ENCODE assay signal across 9 cellular contexts in genomic region chr22:42608481-42609361, GRCh38. TPM values are rescaled to one million over a fixed set of nuclear protein-coding genes. Genes with fewer than 3 reads are reported as not detected.
A peak's percentile ranks its signal among the peaks of the same experiment; 100 is the strongest.
DNase-seq lines count a peak whose midpoint lies in the region; ATAC-seq, FAIRE-seq and TF ChIP-seq lines count a peak whose summit lies in the region.
"Had no signal": no experiment of that assay in that cellular context is flagged by ENCODE, and none has a peak within 500 bp of the region (broad histone marks: within the 10 kb centered on the region; RNA-seq: fewer than 3 reads in every experiment).

No MANE protein-coding gene starts in this region.

- H3K27me3 Mint-ChIP-seq in CD8-positive, alpha-beta T cell (ENCODE audit: low read depth) = no peaks in the 10 kb centered on the region
- H3K27me3 Mint-ChIP-seq: effector memory CD8-positive, alpha-beta T cell had no signal

- no peaks in the 10 kb centered on the region for H3K27me3 ChIP-seq in esophagus (ENCODE audit: control insufficient read depth in 1 of 2, insufficient read depth in 2 of 2, low read length in 2 of 2)
- no peaks in the 10 kb centered on the region for H3K27me3 ChIP-seq in neuron (ENCODE audit: insufficient read depth, low read length)
- no peaks in the 10 kb centered on the region for H3K27me3 ChIP-seq in CD8-positive, alpha-beta T cell (ENCODE audit: insufficient read depth, low read length)
- H3K27me3 ChIP-seq in Karpas-422 (ENCODE audit: low read length) = no peaks in the 10 kb centered on the region

- H3K9me3 ChIP-seq in esophagus (ENCODE audit: control insufficient read depth in 2 of 2, insufficient read depth in 1 of 2, low read depth in 1 of 2, low read length in 1 of 2) (no peaks in the 10 kb centered on the region), neuron (ENCODE audit: low read length) (peaks cover 3% of the 10 kb centered on the region), Karpas-422 (ENCODE audit: low read length) (no peaks in the 10 kb centered on the region)
- H3K9me3 ChIP-seq in CD8-positive, alpha-beta T cell (ENCODE audit: low read length) = no peaks in the 10 kb centered on the region

- H3K27ac ChIP-seq in esophagus (ENCODE audit: low read depth in 2 of 2, low read length in 1 of 2) (peak overlapping the region; percentile 89 to 92), Karpas-422 (ENCODE audit: low read length) (no peak overlapping the region)
- no peak overlapping the region for H3K27ac ChIP-seq in CD8-positive, alpha-beta T cell (ENCODE audit: low read depth, low read length)

- H3K36me3 Mint-ChIP-seq in CD8-positive, alpha-beta T cell = peaks cover 53% of the 10 kb centered on the region

- H3K4me1 Mint-ChIP-seq in CD8-positive, alpha-beta T cell (ENCODE audit: low read depth) = peaks cover 69% of the 10 kb centered on the region

- POLR2A ChIA-PET in CD8-positive, alpha-beta T cell (lab: Charles Lee) = interaction anchor here (1.0 kb wide), 1 partner anchor 24 kb away, joined by 3 read pairs; no protein-coding TSS in a partner anchor

- H3K9me3 Mint-ChIP-seq in CD8-positive, alpha-beta T cell = no peaks in the 10 kb centered on the region
- H3K9me3 Mint-ChIP-seq: effector memory CD8-positive, alpha-beta T cell had no signal

- DNase-seq in Ammon's horn (ENCODE audit: low spot score) = peak; percentile 85
- peak; percentile 35 for DNase-seq in RCC 7860 (ENCODE audit: low spot score)
- no peak for DNase-seq in CD8-positive, alpha-beta T cell
- DNase-seq in Karpas-422 = no peak
- no peak for DNase-seq in mesenteric fat pad (ENCODE audit: low spot score)
- DNase-seq: effector memory CD8-positive, alpha-beta T cell had no signal

- H3K27ac Mint-ChIP-seq in CD8-positive, alpha-beta T cell = no peak overlapping the region

- H3K9ac ChIP-seq in Karpas-422 (ENCODE audit: low read length) = no peak overlapping the region

- intact Hi-C loops in CD8-positive, alpha-beta T cell (cut with DNase I, micrococcal nuclease) = no loop called here

- peak; percentile 44 for FAIRE-seq in RCC 7860 (lab: Jason Lieb, UNC)

- 52 to 61% methylated on average over 21 of the region's 21 CpGs for WGBS in esophagus, 2 donors

- H2AFZ ChIP-seq in neuron (ENCODE audit: low read depth, low read length) (no peak overlapping the region), Karpas-422 (ENCODE audit: low read length) (no peak overlapping the region)

- no peaks in the 10 kb centered on the region for H3K9me2 ChIP-seq in Karpas-422 (replicated peaks; ENCODE audit: insufficient read depth, low read length)

- ATAC-seq in CD8-positive, alpha-beta T cell = no peak
- no peak for ATAC-seq in HG02885 (IDR thresholded peaks at IDR 0.05; ENCODE audit: poor library complexity, unreplicated experiment)
- ATAC-seq: effector memory CD8-positive, alpha-beta T cell had no signal

- no peak overlapping the region for H3K4me3 Mint-ChIP-seq in CD8-positive, alpha-beta T cell

- CTCF ChIA-PET in CD8-positive, alpha-beta T cell (lab: Charles Lee) = interaction anchor here (1.5 kb wide), 1 partner anchor 13 kb away, joined by 6 read pairs; no protein-coding TSS in a partner anchor

- H3K4me1 ChIP-seq in esophagus (ENCODE audit: control insufficient read depth in 2 of 2, insufficient read depth in 2 of 2, low read length in 1 of 2) (peaks cover 6 to 24% of the 10 kb centered on the region in 2 donors), neuron (ENCODE audit: insufficient read depth, low read length) (peaks cover 39% of the 10 kb centered on the region), Karpas-422 (ENCODE audit: low read length) (peaks cover 17% of the 10 kb centered on the region)
- peaks cover 57% of the 10 kb centered on the region for H3K4me1 ChIP-seq in CD8-positive, alpha-beta T cell (ENCODE audit: insufficient read depth, low read length)

- no peak overlapping the region for H3K4me2 ChIP-seq in Karpas-422 (ENCODE audit: low read depth, low read length, poor library complexity, severe bottlenecking)

- H4K20me1 ChIP-seq in Karpas-422 (ENCODE audit: insufficient read depth, low read depth, low read length) = peaks cover 31% of the 10 kb centered on the region

- TF ChIP-seq CTCF in CD8-positive, alpha-beta T cell (IDR thresholded peaks at IDR 0.05) = no peak

- peak overlapping the region; percentile 12 to 24 for H3K4me3 ChIP-seq in esophagus (ENCODE audit: low read depth in 1 of 2, low read length in 2 of 2)
- H3K4me3 ChIP-seq in neuron (ENCODE audit: low read length) = peak overlapping the region; percentile 2
- no peak overlapping the region for H3K4me3 ChIP-seq in CD8-positive, alpha-beta T cell (ENCODE audit: low read depth, low read length)
- no peak overlapping the region for H3K4me3 ChIP-seq in Karpas-422 (ENCODE audit: low read length)

- peaks cover 91% of the 10 kb centered on the region for H3K79me2 ChIP-seq in Karpas-422 (ENCODE audit: low read length)

- H3K36me3 ChIP-seq in esophagus (ENCODE audit: control insufficient read depth in 2 of 2, insufficient read depth in 2 of 2, low read length in 1 of 2) (peaks cover 3 to 7% of the 10 kb centered on the region in 2 donors), neuron (ENCODE audit: insufficient read depth, low read length) (peaks cover 34% of the 10 kb centered on the region), Karpas-422 (ENCODE audit: insufficient read depth, low read length) (peaks cover 29% of the 10 kb centered on the region; the same call in 1 of the 2 replicates)
- peaks cover 13% of the 10 kb centered on the region for H3K36me3 ChIP-seq in CD8-positive, alpha-beta T cell (ENCODE audit: insufficient read depth, low read length)

RNA-seq across cellular contexts. Expression of gene POLDIP3, which starts 6.0 kb away (rescaled TPM):
- 10 to 100 TPM; 20.0 to 28.7 TPM for polyA plus RNA-seq in esophagus
- 100 to 1,000 TPM in 1 of 2 experiments, 10 to 100 TPM in 1; 96.4 to 103 TPM for total RNA-seq in CD8-positive, alpha-beta T cell
- 28.7 and 39.2 TPM in 2 replicates for total RNA-seq in Karpas-422 (2014; rRNA removed; shearing (Covaris generic); ENCODE audit: low replicate concordance)
- 38.2 TPM for total RNA-seq in mesenteric fat pad

RNA-seq across cellular contexts. Expression of gene ATP5MGL, which starts 31.7 kb away (rescaled TPM):
- under 1 TPM in 1 of 2 donors, not detected in 1; 0.31 TPM for polyA plus RNA-seq in esophagus
- total RNA-seq in CD8-positive, alpha-beta T cell = 1 to 10 TPM; 3.4 to 5.0 TPM
- total RNA-seq in Karpas-422 (2014; rRNA removed; shearing (Covaris generic); ENCODE audit: low replicate concordance) = not detected in 2 replicates
- total RNA-seq in mesenteric fat pad = 3.2 TPM

RNA-seq across cellular contexts. Expression of gene CYB5R3, which starts 40.5 kb away (rescaled TPM):
- 100 to 1,000 TPM in 1 of 2 donors, 10 to 100 TPM in 1; 52.7 to 112 TPM for polyA plus RNA-seq in esophagus
- 10 to 100 TPM; 43.8 to 50.2 TPM for total RNA-seq in CD8-positive, alpha-beta T cell
- total RNA-seq in Karpas-422 (2014; rRNA removed; shearing (Covaris generic); ENCODE audit: low replicate concordance) = 27.5 and 30.1 TPM in 2 replicates
- total RNA-seq in mesenteric fat pad = 490 TPM

RNA-seq across cellular contexts. Expression of gene SERHL2, which starts 55.0 kb away (rescaled TPM):
- 1 to 10 TPM; 1.5 to 6.0 TPM for polyA plus RNA-seq in esophagus
- under 1 TPM in 1 of 2 experiments, not detected in 1; 0.42 TPM for total RNA-seq in CD8-positive, alpha-beta T cell
- 3.2 and 3.7 TPM in 2 replicates for total RNA-seq in Karpas-422 (2014; rRNA removed; shearing (Covaris generic); ENCODE audit: low replicate concordance)
- total RNA-seq in mesenteric fat pad = 1.00 TPM

Comparison
In these comparisons a context has a peak if more than half of its experiments do, and no peak if none do; other contexts are left out.
1. DNase-seq: peak in Ammon's horn (single experiment) and RCC 7860 (single experiment); none in CD8-positive, alpha-beta T cell (0 of 7), Karpas-422 (single experiment) and mesenteric fat pad (single experiment).
2. H3K27ac ChIP-seq: peak in esophagus (2 of 2); none in CD8-positive, alpha-beta T cell (single experiment) and Karpas-422 (single experiment).
3. H3K4me3 ChIP-seq: peak in esophagus (2 of 2) and neuron (single experiment); none in CD8-positive, alpha-beta T cell (single experiment) and Karpas-422 (single experiment).